8 cellular contexts compared by ENCODE assay signal in genomic region chr2:86621290-86621943, GRCh38. TPM values are rescaled to one million over a fixed set of nuclear protein-coding genes. Genes with fewer than 3 reads are reported as not detected.
DNase-seq lines count a peak whose midpoint lies in the region; ATAC-seq and TF ChIP-seq lines count a peak whose summit lies in the region.

No MANE protein-coding gene starts in this region.

- peak overlapping the region; percentile 77 for H3K27ac Mint-ChIP-seq in T-helper 1 cell treated with Interleukin-12 subunit alpha and Interleukin-12 subunit beta and Interleukin-4 antibody, amounts not matched to agents 30 μg/mL and 1 μg/mL, for 36 hours
- peak overlapping the region; percentile 92 for H3K27ac Mint-ChIP-seq in T-helper 17 cell

- H3K4me3 ChIP-seq in gastroesophageal sphincter, result peak overlapping the region; percentile 52 to 61

- peaks cover 0 to 35% of the 10 kb centered on the region in 2 donors for H3K36me3 ChIP-seq in gastroesophageal sphincter

- no peak for TF ChIP-seq POLR2A in gastroesophageal sphincter (IDR thresholded peaks at IDR 0.05)

- H3K9me3 ChIP-seq in T-helper 17 cell (ENCODE audit: control insufficient read depth, low read length, poor library complexity, severe bottlenecking), result no peaks in the 10 kb centered on the region
- H3K9me3 ChIP-seq in gastroesophageal sphincter, result no peaks in the 10 kb centered on the region

- no peak for TF ChIP-seq EP300 in gastroesophageal sphincter (IDR thresholded peaks at IDR 0.05)

- DNase-seq in T-helper 1 cell (no peak), T-helper 17 cell (no peak), superior temporal gyrus (ENCODE audit: extremely low spot score) (peak; percentile 58)
- DNase-seq in activated CD8-positive, alpha-beta memory T cell treated with anti-CD3 and anti-CD28 coated beads, Interleukin-2, amount 50 U/mL, for 48 hours, result no peak

- H3K4me3 Mint-ChIP-seq in T-helper 1 cell treated with Interleukin-12 subunit alpha and Interleukin-12 subunit beta and Interleukin-4 antibody, amounts not matched to agents 30 μg/mL and 1 μg/mL, for 36 hours, result peak overlapping the region; percentile 94
- peak overlapping the region; percentile 91 for H3K4me3 Mint-ChIP-seq in T-helper 17 cell

- WGBS in gastroesophageal sphincter (ENCODE audit: low coverage in 1 of 2), 2 donors, result 0 to 12% methylated on average over 5 to 6 of the region's 6 CpGs

- peaks cover 0 to 54% (median 23%) of the 10 kb centered on the region in 3 donors for H3K4me1 ChIP-seq in gastroesophageal sphincter

- H3K27me3 Mint-ChIP-seq in T-helper 1 cell treated with Interleukin-12 subunit alpha and Interleukin-12 subunit beta and Interleukin-4 antibody, amounts not matched to agents 30 μg/mL and 1 μg/mL, for 36 hours (ENCODE audit: low read depth), result peaks cover 13% of the 10 kb centered on the region
- no peaks in the 10 kb centered on the region for H3K27me3 Mint-ChIP-seq in T-helper 17 cell

- ATAC-seq in T-helper 17 cell, result no peak
- ATAC-seq in gastroesophageal sphincter, result no peak
- no peak for ATAC-seq in HG03039 (IDR thresholded peaks at IDR 0.05; ENCODE audit: unreplicated experiment)
- ATAC-seq in GM19463 (IDR thresholded peaks at IDR 0.05; ENCODE audit: unreplicated experiment), result no peak

- peak in 1 of 4 experiments; percentile 26 for TF ChIP-seq CTCF in gastroesophageal sphincter (IDR thresholded peaks at IDR 0.05)

- H3K9me3 Mint-ChIP-seq in T-helper 1 cell treated with Interleukin-12 subunit alpha and Interleukin-12 subunit beta and Interleukin-4 antibody, amounts not matched to agents 30 μg/mL and 1 μg/mL, for 36 hours, result no peaks in the 10 kb centered on the region

- H3K27ac ChIP-seq in gastroesophageal sphincter, result peak overlapping the region in 3 of 4 donors; percentile 86 to 100 (median 99)

- peaks cover 25% of the 10 kb centered on the region for H3K36me3 Mint-ChIP-seq in T-helper 1 cell treated with Interleukin-12 subunit alpha and Interleukin-12 subunit beta and Interleukin-4 antibody, amounts not matched to agents 30 μg/mL and 1 μg/mL, for 36 hours (ENCODE audit: low read depth)
- peaks cover 3% of the 10 kb centered on the region for H3K36me3 Mint-ChIP-seq in T-helper 17 cell (ENCODE audit: low read depth)

- H3K27me3 ChIP-seq in gastroesophageal sphincter, result no peaks in the 10 kb centered on the region

- peaks cover 35% of the 10 kb centered on the region for H3K4me1 Mint-ChIP-seq in T-helper 1 cell treated with Interleukin-12 subunit alpha and Interleukin-12 subunit beta and Interleukin-4 antibody, amounts not matched to agents 30 μg/mL and 1 μg/mL, for 36 hours (ENCODE audit: low read depth)
- peaks cover 29% of the 10 kb centered on the region for H3K4me1 Mint-ChIP-seq in T-helper 17 cell

RNA-seq across cellular contexts. Expression of gene RNF103, which starts 2.2 kb away (rescaled TPM):
- total RNA-seq in T-helper 17 cell, result 10 to 100 TPM; 57.2 to 58.7 TPM
- total RNA-seq in gastroesophageal sphincter, result 10 to 100 TPM; 40.5 to 67.9 (median 53.5) TPM

RNA-seq across cellular contexts. Expression of gene CHMP3, which starts 58.2 kb away (rescaled TPM):
- 10 to 100 TPM; 53.9 to 70.2 TPM for total RNA-seq in T-helper 17 cell
- total RNA-seq in gastroesophageal sphincter, result 100 to 1,000 TPM; 206 to 236 (median 211) TPM
